In genomic region chr9:34334337-34334824, GRCh38 we compare ENCODE assay signal across 17 cellular contexts. TPM values are rescaled to one million over a fixed set of nuclear protein-coding genes. Genes with fewer than 3 reads are reported as not detected.
A peak's percentile ranks its signal among the peaks of the same experiment; 100 is the strongest.
DNase-seq lines count a peak whose midpoint lies in the region; TF ChIP-seq lines count a peak whose summit lies in the region.
"Had no signal": no experiment of that assay in that cellular context is flagged by ENCODE, and none has a peak within 500 bp of the region (broad histone marks: within the 10 kb centered on the region; RNA-seq: fewer than 3 reads in every experiment).

No MANE protein-coding gene starts in this region.

- H3K9me3 Mint-ChIP-seq in endothelial cell (ENCODE audit: unreplicated experiment), result no peaks in the 10 kb centered on the region
- H3K9me3 Mint-ChIP-seq: nephron had no signal

- H3K36me3 ChIP-seq in iPS-15b (ENCODE audit: control insufficient read depth, insufficient read depth, low read length), result peaks cover 6% of the 10 kb centered on the region
- H3K36me3 ChIP-seq in stomach smooth muscle (ENCODE audit: control insufficient read depth in 2 of 2, insufficient read depth in 2 of 2, low read length in 2 of 2), result peaks cover 7% of the 10 kb centered on the region in 2 donors
- H3K36me3 ChIP-seq: gastrocnemius medialis had no signal

- H3K27ac ChIP-seq in stomach smooth muscle (ENCODE audit: low read length), result peak overlapping the region; percentile 18
- H3K27ac ChIP-seq: spleen, testis had no signal

- H3K4me1 ChIP-seq in iPS-15b (ENCODE audit: control insufficient read depth, insufficient read depth, low read length) (peaks cover 15% of the 10 kb centered on the region), stomach smooth muscle (ENCODE audit: control insufficient read depth, insufficient read depth, low read length) (peaks cover 29% of the 10 kb centered on the region)
- H3K4me1 ChIP-seq: testis had no signal

- no peaks in the 10 kb centered on the region for H3K27me3 ChIP-seq in iPS-15b (ENCODE audit: control insufficient read depth, insufficient read depth, low read length)
- H3K27me3 ChIP-seq in stomach smooth muscle (ENCODE audit: control insufficient read depth in 1 of 2, insufficient read depth in 2 of 2, low read length in 2 of 2), result no peaks in the 10 kb centered on the region
- H3K27me3 ChIP-seq: gastrocnemius medialis, spleen, testis had no signal

- H3K9me3 ChIP-seq in iPS-15b (ENCODE audit: control insufficient read depth, insufficient read depth, low read length) (no peaks in the 10 kb centered on the region), stomach smooth muscle (ENCODE audit: control insufficient read depth in 2 of 2, low read length in 2 of 2) (no peaks in the 10 kb centered on the region)
- H3K9me3 ChIP-seq: gastrocnemius medialis, spleen, testis had no signal

- peaks cover 5% of the 10 kb centered on the region for H3K27me3 Mint-ChIP-seq in endothelial cell (ENCODE audit: unreplicated experiment)

- no peak overlapping the region for H3K27ac Mint-ChIP-seq in endothelial cell (ENCODE audit: unreplicated experiment)
- H3K27ac Mint-ChIP-seq: activated CD8-positive, alpha-beta T cell treated with anti-CD3 and anti-CD28 coated beads, Interleukin-2, amount 10 ng/mL, durations not matched to agents 7 days and 5 days had no signal

- H3K9ac ChIP-seq in iPS-15b (ENCODE audit: low read depth, low read length) (peak overlapping the region; percentile 24), stomach smooth muscle (ENCODE audit: low read length in 2 of 2) (peak overlapping the region in 1 of 2 donors; percentile 29)

- TF ChIP-seq CTCF in endothelial cell (IDR thresholded peaks at IDR 0.05; ENCODE audit: unreplicated experiment), result no peak

- peak; percentile 26 for DNase-seq in NCI-H82 (lab: John Stamatoyannopoulos, UW)
- DNase-seq in NCI-H82 treated with DMSO at 0.1 percent for 48 hours (lab: John Stamatoyannopoulos, UW; ENCODE audit: unreplicated experiment), result no peak
- DNase-seq in anterior cingulate cortex (lab: John Stamatoyannopoulos, UW), result peak in 49 of 58 donors; percentile 22 to 93 (median 63)
- no peak for DNase-seq in NCI-H446 treated with DMSO at 0.1 percent for 48 hours (lab: John Stamatoyannopoulos, UW)
- no peak for DNase-seq in D341Med (ENCODE audit: low spot score)
- DNase-seq in endothelial cell (ENCODE audit: low spot score), result no peak
- DNase-seq: activated CD8-positive, alpha-beta T cell treated with anti-CD3 and anti-CD28 coated beads, Interleukin-2, amount 10 ng/mL, durations not matched to agents 7 days and 5 days; activated effector memory CD4-positive, alpha-beta T cell treated with Interleukin-2 at 50 U/mL for 16 hours; effector CD8-positive, alpha-beta T cell; gastrocnemius medialis; NCI-H446; spleen; T1000; testis had no signal

- H3K4me1 Mint-ChIP-seq in endothelial cell (ENCODE audit: unreplicated experiment), result peaks cover 19% of the 10 kb centered on the region

- H3K4me3 ChIP-seq in iPS-15b (ENCODE audit: low read depth, low read length) (no peak overlapping the region), stomach smooth muscle (ENCODE audit: low read length in 2 of 2) (no peak overlapping the region)
- H3K4me3 ChIP-seq: gastrocnemius medialis, spleen, testis had no signal

- no peaks in the 10 kb centered on the region for H3K36me3 Mint-ChIP-seq in endothelial cell (ENCODE audit: low read depth, unreplicated experiment)

- H3K4me3 Mint-ChIP-seq in endothelial cell (ENCODE audit: unreplicated experiment), result no peak overlapping the region
- H3K4me3 Mint-ChIP-seq: activated CD8-positive, alpha-beta T cell treated with anti-CD3 and anti-CD28 coated beads, Interleukin-2, amount 10 ng/mL, durations not matched to agents 7 days and 5 days; nephron had no signal

RNA-seq across cellular contexts. Expression of gene NUDT2, which starts 5.0 kb away (rescaled TPM):
- 16.8 TPM for total RNA-seq in endothelial cell (ENCODE audit: unreplicated experiment)

RNA-seq across cellular contexts. Expression of gene KIF24, which starts 5.3 kb away (rescaled TPM):
- total RNA-seq in endothelial cell (ENCODE audit: unreplicated experiment), result 2.2 TPM

RNA-seq across cellular contexts. Expression of gene MYORG, which starts 42.3 kb away (rescaled TPM):
- 77.0 TPM for total RNA-seq in endothelial cell (ENCODE audit: unreplicated experiment)

Comparison
In these comparisons a context has a peak if more than half of its experiments do, and no peak if none do; other contexts are left out.
1. DNase-seq: peak in NCI-H82 (single experiment) and anterior cingulate cortex (49 of 58); none in NCI-H82 treated with DMSO at 0.1 percent for 48 hours (single experiment), NCI-H446 treated with DMSO at 0.1 percent for 48 hours (single experiment), D341Med (single experiment) and endothelial cell (single experiment).